14 cellular contexts compared by ENCODE assay signal in the genomic region with DNA sequence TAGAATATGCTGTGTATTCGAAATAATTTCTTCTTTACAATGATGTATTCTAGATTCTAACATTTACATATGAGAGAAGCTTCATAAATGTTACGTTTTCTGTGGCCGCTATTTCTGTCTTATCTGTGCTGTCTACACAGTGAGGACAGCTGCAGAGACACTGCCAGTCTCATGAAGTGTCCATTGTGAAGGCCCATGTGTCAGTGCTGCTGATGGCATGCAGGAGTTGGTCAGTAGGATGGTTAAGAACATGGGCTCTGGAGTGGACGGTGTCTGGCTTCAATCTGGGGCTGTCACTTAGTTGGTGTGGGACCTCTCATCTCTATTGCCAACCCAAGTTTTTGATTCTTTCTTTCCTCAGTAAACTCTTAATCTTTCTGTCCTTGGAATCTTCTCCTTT.
DNase-seq lines count a peak whose midpoint lies in the region; ATAC-seq, FAIRE-seq and TF ChIP-seq lines count a peak whose summit lies in the region.
"Had no signal": no experiment of that assay in that cellular context is flagged by ENCODE, and none has a peak within 500 bp of the region (broad histone marks: within the 10 kb centered on the region; RNA-seq: fewer than 3 reads in every experiment).

No MANE protein-coding gene starts in this region.

- no peak overlapping the region for H3K4me3 ChIP-seq in left ventricle myocardium inferior
- peak overlapping the region; percentile 36 for H3K4me3 ChIP-seq in SJSA1
- H3K4me3 ChIP-seq in sigmoid colon: no peak overlapping the region
- H3K4me3 ChIP-seq: GM12878, HAP-1 had no signal

- no peak for TF ChIP-seq EP300 in sigmoid colon (IDR thresholded peaks at IDR 0.05)

- ATAC-seq in Right ventricle myocardium superior (ENCODE audit: poor library complexity): peak; percentile 52
- ATAC-seq: GM12878 had no signal

- intact Hi-C loops in Right ventricle myocardium superior (cut with DNase I): no loop called here
- intact Hi-C loops in left ventricle myocardium inferior (cut with micrococcal nuclease): no loop called here
- intact Hi-C loops in sigmoid colon (cut with DNase I): no loop called here

- FAIRE-seq in urothelium cell line (lab: Jason Lieb, UNC): peak; percentile 91
- FAIRE-seq: GM12878, GM18507 had no signal

- H3K27me3 ChIP-seq in left ventricle myocardium inferior (ENCODE audit: low read depth) (no peaks in the 10 kb centered on the region), SJSA1 (replicated peaks) (no peaks in the 10 kb centered on the region), sigmoid colon (no peaks in the 10 kb centered on the region)

- no peaks in the 10 kb centered on the region for H3K36me3 ChIP-seq in left ventricle myocardium inferior
- H3K36me3 ChIP-seq in SJSA1: peaks cover 24% of the 10 kb centered on the region
- no peaks in the 10 kb centered on the region for H3K36me3 ChIP-seq in sigmoid colon
- H3K36me3 ChIP-seq: HAP-1 had no signal

- H3K9me3 ChIP-seq in left ventricle myocardium inferior (replicated peaks) (no peaks in the 10 kb centered on the region), SJSA1 (replicated peaks) (no peaks in the 10 kb centered on the region), sigmoid colon (no peaks in the 10 kb centered on the region)
- H3K9me3 ChIP-seq: HAP-1 had no signal

- no peak for TF ChIP-seq CTCF in left ventricle myocardium inferior (IDR thresholded peaks at IDR 0.05; ENCODE audit: borderline replicate concordance)
- TF ChIP-seq CTCF in sigmoid colon (IDR thresholded peaks at IDR 0.05): no peak

- WGBS in sigmoid colon, 2 donors: 81 to 86% methylated on average over 4 of the region's 4 CpGs

- no peak overlapping the region for H3K27ac ChIP-seq in left ventricle myocardium inferior (replicated peaks)
- H3K27ac ChIP-seq in SJSA1: peak overlapping the region; percentile 85; the same call in 1 of the 2 replicates
- no peak overlapping the region for H3K27ac ChIP-seq in sigmoid colon

- no peak for TF ChIP-seq POLR2A in sigmoid colon (IDR thresholded peaks at IDR 0.05)

- peaks cover 8% of the 10 kb centered on the region for H3K4me1 ChIP-seq in left ventricle myocardium inferior
- H3K4me1 ChIP-seq in SJSA1 (replicated peaks): peaks cover 23% of the 10 kb centered on the region
- H3K4me1 ChIP-seq in sigmoid colon: peaks cover 0 to 13% (median 4%) of the 10 kb centered on the region in 4 donors
- H3K4me1 ChIP-seq: HAP-1 had no signal

- DNase-seq in Right ventricle myocardium superior (no peak), left ventricle myocardium inferior (no peak), SJSA1 (ENCODE audit: low read depth in 1 of 2, low spot score in 2 of 2) (peak in 1 of 2 experiments; percentile 33), fibroblast of gingiva (ENCODE audit: low read depth) (peak; percentile 4), urothelium cell line (ENCODE audit: low spot score) (peak; percentile 50), sigmoid colon (no peak), mesenteric fat pad (ENCODE audit: low spot score) (no peak)
- no peak for DNase-seq in activated CD8-positive, alpha-beta memory T cell treated with anti-CD3 and anti-CD28 coated beads for 24 hours
- DNase-seq: NCI-H1436, NCI-H2081, NCI-H524 had no signal

Comparison
In these comparisons a context has a peak if more than half of its experiments do, and no peak if none do; other contexts are left out.
1. DNase-seq: peak in fibroblast of gingiva (single experiment) and urothelium cell line (single experiment); none in Right ventricle myocardium superior (single experiment), left ventricle myocardium inferior (single experiment), sigmoid colon (single experiment), mesenteric fat pad (single experiment) and activated CD8-positive, alpha-beta memory T cell treated with anti-CD3 and anti-CD28 coated beads for 24 hours (single experiment).